In genomic region chr16:74606521-74607309, GRCh38 we compare ENCODE assay signal across 1 cellular context.
TF ChIP-seq lines count a peak whose summit lies in the region.

Gene GLG1, minus strand, starts transcription at chr16:74607114. Its CDS starts 20 bp downstream, at chr16:74607094.

TF ChIP-seq in K562, 482 proteins besides CTCF, POLR2A, EP300 and RAD21 (continued from another document and continues in another):
- TF ChIP-seq ZNF512 (tag; IDR thresholded peaks at IDR 0.05) (no peak), SMAD2 (IDR thresholded peaks at IDR 0.05; ENCODE audit: low read depth, low read length) (no peak), CHD2 (IDR thresholded peaks at IDR 0.05; ENCODE audit: low read depth, low read length) (no peak), MEIS2 (IDR thresholded peaks at IDR 0.05; ENCODE audit: partially characterized antibody) (peak; percentile 8), IFI16 (CRISPR knock-in tag; IDR thresholded peaks at IDR 0.05) (no peak), NR4A1 (CRISPR knock-in tag; IDR thresholded peaks at IDR 0.05) (no peak), NR4A1 (tag; IDR thresholded peaks at IDR 0.05) (no peak), CUX1 (CRISPR knock-in tag; IDR thresholded peaks at IDR 0.05) (no peak), COPS2 (conservative IDR thresholded peaks at IDR 0.05) (no peak), ZBTB7A (IDR thresholded peaks at IDR 0.05; ENCODE audit: borderline replicate concordance, control insufficient read depth, low read depth, low read length) (peak; percentile 57; the same call in 1 of the 2 replicates), SAFB (IDR thresholded peaks at IDR 0.05; ENCODE audit: borderline replicate concordance, low read depth, low read length) (no peak), MLX (CRISPR knock-in tag; conservative IDR thresholded peaks at IDR 0.05) (no peak), SNIP1 (IDR thresholded peaks at IDR 0.05; ENCODE audit: low read depth) (no peak), E2F1 (CRISPR knock-in tag; IDR thresholded peaks at IDR 0.05) (no peak), PRMT5 (CRISPR knock-in tag; IDR thresholded peaks at IDR 0.05) (no peak), ZBTB26 (CRISPR knock-in tag; IDR thresholded peaks at IDR 0.05) (no peak), ATF1 (CRISPR knock-in tag; IDR thresholded peaks at IDR 0.05) (no peak; the same call in 1 of the 2 replicates), ATF1 (tag; IDR thresholded peaks at IDR 0.05) (peak; percentile 83), RBM14 (IDR thresholded peaks at IDR 0.05; ENCODE audit: borderline replicate concordance, insufficient read depth, low read depth, low read length) (0 out of 2 replicates have a peak, but pooled peaks have one; percentile 56), RBM22 (IDR thresholded peaks at IDR 0.05; ENCODE audit: low read depth, low read length, poor library complexity, severe bottlenecking) (peak; percentile 23), FOXM1 (IDR thresholded peaks at IDR 0.05; ENCODE audit: low read depth) (no peak), FOXM1 (CRISPR knock-in tag; IDR thresholded peaks at IDR 0.05; ENCODE audit: low read depth) (peak; percentile 62; the same call in 1 of the 2 replicates), CEBPB (tag; IDR thresholded peaks at IDR 0.05) (no peak), MYC (IDR thresholded peaks at IDR 0.05; ENCODE audit: low read depth, low read length) (peak; percentile 28; the same call in 1 of the 2 replicates), MYC (CRISPR knock-in tag; IDR thresholded peaks at IDR 0.05; ENCODE audit: borderline replicate concordance, low read depth) (0 out of 2 replicates have a peak, but pooled peaks have one; percentile 65), CBX2 (IDR thresholded peaks at IDR 0.05; ENCODE audit: insufficient read depth, low read length, poor library complexity, severe bottlenecking) (no peak), CTCFL (IDR thresholded peaks at IDR 0.05; ENCODE audit: borderline replicate concordance, insufficient read depth, low read depth, low read length, poor library complexity, severe bottlenecking) (no peak), ELF4 (CRISPR knock-in tag; IDR thresholded peaks at IDR 0.05) (no peak), MCM2 (IDR thresholded peaks at IDR 0.05; ENCODE audit: low read depth) (no peak), DLX4 (CRISPR knock-in tag; IDR thresholded peaks at IDR 0.05) (no peak), THRB (CRISPR knock-in tag; conservative IDR thresholded peaks at IDR 0.05) (no peak), ZNF518B (CRISPR knock-in tag; IDR thresholded peaks at IDR 0.05) (no peak), NBN (IDR thresholded peaks at IDR 0.05; ENCODE audit: low read depth) (no peak), ZNF12 (CRISPR knock-in tag; IDR thresholded peaks at IDR 0.05) (0 out of 2 replicates have a peak, but pooled peaks have one; percentile 67), ZNF143 (CRISPR knock-in tag; IDR thresholded peaks at IDR 0.05) (no peak), ATF3 (IDR thresholded peaks at IDR 0.05) (no peak), ATF3 (CRISPR knock-in tag; conservative IDR thresholded peaks at IDR 0.05) (no peak), RBM17 (IDR thresholded peaks at IDR 0.05; ENCODE audit: borderline replicate concordance, low read depth, low read length) (no peak), TFAP4 (CRISPR knock-in tag; IDR thresholded peaks at IDR 0.05; ENCODE audit: borderline replicate concordance) (peak; percentile 77; the same call in 1 of the 2 replicates), FIP1L1 (IDR thresholded peaks at IDR 0.05; ENCODE audit: low read depth, low read length, poor library complexity, severe bottlenecking) (peak; percentile 77), GTF2B (IDR thresholded peaks at IDR 0.05; ENCODE audit: extremely low read depth, insufficient read length) (no peak), GABPB1 (CRISPR knock-in tag; IDR thresholded peaks at IDR 0.05) (peak; percentile 68)
